8 cellular contexts compared by ENCODE assay signal in the genomic region with DNA sequence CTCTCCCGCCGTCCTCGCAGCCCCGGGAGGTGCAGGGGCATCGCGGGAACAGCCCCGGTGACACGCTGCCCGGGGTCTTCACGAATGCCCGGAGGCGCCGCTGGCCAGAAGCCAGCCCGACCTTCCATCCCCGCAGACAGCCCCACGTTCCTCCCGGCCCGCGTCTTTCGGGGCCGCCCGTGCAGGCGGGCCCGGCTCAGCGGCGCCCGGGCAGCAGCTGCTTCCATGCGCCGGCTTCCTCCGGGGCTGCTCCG. TPM values are rescaled to one million over a fixed set of nuclear protein-coding genes. Genes with fewer than 3 reads are reported as not detected.
DNase-seq lines count a peak whose midpoint lies in the region; ATAC-seq, FAIRE-seq and TF ChIP-seq lines count a peak whose summit lies in the region.

No MANE protein-coding gene starts in this region.

- peaks cover 29% of the 10 kb centered on the region for H3K79me2 ChIP-seq in MM.1S (ENCODE audit: low read length)

- DNase-seq in Right ventricle myocardium inferior (ENCODE audit: missing footprints) (peak; percentile 80), cardiac septum (ENCODE audit: low spot score) (no peak), MM.1S (no peak), epithelial cell of prostate (ENCODE audit: low read depth, low spot score) (no peak), ovary (peak in 4 of 5 donors; percentile 66 to 82 (median 80)), HTR-8/SVneo (ENCODE audit: insufficient read length, low spot score) (no peak), NOMO-1 treated with DMSO at 0.1 percent for 48 hours (lab: John Stamatoyannopoulos, UW; ENCODE audit: unreplicated experiment) (no peak)
- no peak for DNase-seq in activated effector memory CD4-positive, alpha-beta T cell treated with Interleukin-2 at 50 U/mL for 16 hours

- H3K9me3 ChIP-seq in MM.1S (replicated peaks; ENCODE audit: insufficient read depth, low read length), result no peaks in the 10 kb centered on the region
- no peaks in the 10 kb centered on the region for H3K9me3 ChIP-seq in ovary

- 0 out of 2 replicates have a peak, but pooled peaks cover 4% of the 10 kb centered on the region for H4K20me1 ChIP-seq in MM.1S (ENCODE audit: insufficient read depth, low read length)

- TF ChIP-seq EP300 in ovary (IDR thresholded peaks at IDR 0.05), result no peak

- 0% methylated on average over 9 to 31 of the region's 31 CpGs for WGBS in ovary, 3 donors

- H3F3A ChIP-seq in MM.1S (ENCODE audit: insufficient read depth, low read length), result peaks cover 8% of the 10 kb centered on the region; the same call in 1 of the 2 replicates

- H2AFZ ChIP-seq in MM.1S (ENCODE audit: low read length), result peak overlapping the region; percentile 76; the same call in 1 of the 2 replicates

- H3K27ac ChIP-seq in MM.1S (ENCODE audit: low read length) (peak overlapping the region; percentile 92), epithelial cell of prostate (peak overlapping the region; percentile 75), ovary (peak overlapping the region; percentile 66 to 87)

- H3K36me3 ChIP-seq in MM.1S (replicated peaks; ENCODE audit: insufficient read depth, low read length) (no peaks in the 10 kb centered on the region), ovary (no peaks in the 10 kb centered on the region)

- peak overlapping the region; percentile 98 for H3K4me2 ChIP-seq in MM.1S (ENCODE audit: low read depth, low read length)

- peak overlapping the region; percentile 97 for H3K9ac ChIP-seq in MM.1S (ENCODE audit: low read length)

- TF ChIP-seq POLR2A in ovary (IDR thresholded peaks at IDR 0.05), result no peak

- intact Hi-C loops in Right ventricle myocardium inferior (cut with DNase I) (loop anchor here (1.0 to 2.0 kb wide), 3 partner anchors 15 to 92 kb away; a partner anchor contains a TSS), cardiac septum (cut with DNase I) (loop anchor here (2.0 to 5.0 kb wide), 2 partner anchors 15 to 37 kb away; a partner anchor contains a TSS), ovary (cut with DNase I) (loop anchor here in 2 of 4 donors (5.0 to 10.0 kb wide), 3 partner anchors 37 to 395 kb away; a partner anchor contains a TSS)

- no peak for FAIRE-seq in HTR-8/SVneo (lab: Jason Lieb, UNC)

- H3K4me1 ChIP-seq in MM.1S (ENCODE audit: low read length), result peaks cover 17% of the 10 kb centered on the region
- H3K4me1 ChIP-seq in ovary (ENCODE audit: insufficient read depth), result peaks cover 4% of the 10 kb centered on the region

- H3K9me2 ChIP-seq in MM.1S (replicated peaks; ENCODE audit: insufficient read depth, low read length), result no peaks in the 10 kb centered on the region

- no peak for ATAC-seq in Right ventricle myocardium inferior

- H3K4me3 ChIP-seq in MM.1S (ENCODE audit: low read length) (peak overlapping the region; percentile 87), ovary (peak overlapping the region; percentile 57)

- H3K27me3 ChIP-seq in MM.1S (replicated peaks; ENCODE audit: insufficient read depth, low read length), result peaks cover 10% of the 10 kb centered on the region; the same call in 1 of the 2 replicates
- H3K27me3 ChIP-seq in ovary, result no peaks in the 10 kb centered on the region

- TF ChIP-seq CTCF in MM.1S (IDR thresholded peaks at IDR 0.05; ENCODE audit: low read length), result no peak
- no peak for TF ChIP-seq CTCF in ovary (IDR thresholded peaks at IDR 0.05)

RNA-seq across cellular contexts. Expression of a gene that starts 0.8 kb away (rescaled TPM):
- total RNA-seq in Right ventricle myocardium inferior, result 6.4 TPM
- total RNA-seq in cardiac septum, result 3.8 TPM
- total RNA-seq in ovary, result 1 to 10 TPM; 2.6 to 8.2 (median 3.8) TPM
- polyA plus RNA-seq in ovary, result 1 to 10 TPM in 1 of 2 donors, not detected in 1; 5.3 TPM

RNA-seq across cellular contexts. Expression of a gene that starts 3.6 kb away (rescaled TPM):
- total RNA-seq in Right ventricle myocardium inferior (82.0 TPM), cardiac septum (68.2 TPM), ovary (10 to 100 TPM in 5 of 7 donors, 1 to 10 TPM in 2; 3.2 to 72.8 (median 26.4) TPM)
- polyA plus RNA-seq in ovary, result 100 to 1,000 TPM in 1 of 2 donors, 1 to 10 TPM in 1; 7.2 to 116 TPM

RNA-seq across cellular contexts. Expression of a gene that starts 15.6 kb away (rescaled TPM):
- total RNA-seq in Right ventricle myocardium inferior (1,081 TPM), cardiac septum (918 TPM), ovary (100 to 1,000 TPM in 1 of 7 donors, 10 to 100 TPM in 6; 21.3 to 242 (median 47.8) TPM)
- 10 to 100 TPM in 1 of 2 donors, under 1 TPM in 1; 0.35 to 95.1 TPM for polyA plus RNA-seq in ovary

RNA-seq across cellular contexts. Expression of a gene that starts 36.1 kb away (rescaled TPM):
- 3.4 TPM for total RNA-seq in Right ventricle myocardium inferior
- total RNA-seq in cardiac septum, result 1.3 TPM
- 1 to 10 TPM; 3.3 to 9.0 (median 4.4) TPM for total RNA-seq in ovary
- 1 to 10 TPM in 1 of 2 donors, not detected in 1; 3.8 TPM for polyA plus RNA-seq in ovary

Comparison
In these comparisons a context has a peak if more than half of its experiments do, and no peak if none do; other contexts are left out.
1. DNase-seq: peak in Right ventricle myocardium inferior (single experiment) and ovary (4 of 5); none in cardiac septum (single experiment), MM.1S (single experiment), epithelial cell of prostate (single experiment), HTR-8/SVneo (single experiment), NOMO-1 treated with DMSO at 0.1 percent for 48 hours (single experiment) and activated effector memory CD4-positive, alpha-beta T cell treated with Interleukin-2 at 50 U/mL for 16 hours (single experiment).
2. Peak in every context shown above with its lines, with median percentiles within 50 percentile points of each other: H3K27ac ChIP-seq.